In the genomic region with DNA sequence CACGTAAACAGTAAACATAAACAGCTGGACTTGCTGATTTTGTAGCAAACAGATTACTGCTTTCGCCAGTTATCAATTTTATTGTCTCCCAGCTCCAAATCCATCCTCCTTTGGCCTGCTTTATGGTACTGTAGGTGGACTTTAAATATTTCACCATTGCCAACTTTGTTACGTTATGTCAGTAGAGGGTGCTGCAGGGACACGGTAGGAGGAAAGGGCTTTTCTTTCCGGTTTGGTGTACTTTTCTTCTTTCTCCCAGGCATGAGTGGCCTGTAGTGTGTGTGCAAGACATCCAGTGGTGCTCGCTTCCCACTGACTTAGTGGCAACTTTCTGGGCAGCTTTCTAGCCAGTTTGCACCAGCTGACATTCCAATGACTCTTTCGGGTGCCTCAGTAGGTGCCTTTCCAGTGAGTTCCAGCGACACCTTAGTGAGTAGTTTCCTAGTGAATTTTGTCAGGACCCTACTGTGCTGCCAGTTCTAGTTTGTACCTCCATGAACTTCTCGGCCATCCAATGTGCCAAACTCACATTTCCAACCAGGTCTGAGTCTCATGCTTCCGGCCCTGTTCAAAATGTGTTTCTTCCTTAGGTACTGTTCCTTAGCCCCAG, we compare ENCODE assay signal across 8 cellular contexts.
DNase-seq lines count a peak whose midpoint lies in the region; ATAC-seq, FAIRE-seq and TF ChIP-seq lines count a peak whose summit lies in the region.

No MANE protein-coding gene starts in this region.

- FAIRE-seq in H54 (lab: Jason Lieb, UNC) = peak; percentile 95

- no peak overlapping the region for H3K27ac ChIP-seq in SU-DHL-6 (ENCODE audit: low read depth, low read length)

- no peak overlapping the region for H3K4me3 ChIP-seq in SU-DHL-6 (ENCODE audit: insufficient read depth, low read length, poor library complexity, severe bottlenecking)

- no peak overlapping the region for H2AFZ ChIP-seq in SU-DHL-6 (ENCODE audit: low read depth, low read length, severe bottlenecking)

- no peak for TF ChIP-seq POLR2A in H54 (IDR thresholded peaks at IDR 0.05; ENCODE audit: low read depth, low read length)

- no peaks in the 10 kb centered on the region for H4K20me1 ChIP-seq in SU-DHL-6 (ENCODE audit: low read depth, low read length)

- no peak overlapping the region for H3K9ac ChIP-seq in SU-DHL-6 (ENCODE audit: low read length)

- no peaks in the 10 kb centered on the region for H3K9me2 ChIP-seq in SU-DHL-6 (replicated peaks; ENCODE audit: insufficient read depth, low read length)

- no peaks in the 10 kb centered on the region for H3K79me2 ChIP-seq in SU-DHL-6 (ENCODE audit: insufficient read depth, low read length)

- intact Hi-C loops in left colon (cut with DNase I, micrococcal nuclease) = no loop called here

- no peaks in the 10 kb centered on the region for H3K36me3 ChIP-seq in SU-DHL-6 (ENCODE audit: low read length)

- peak; percentile 7 for DNase-seq in GM04504 (ENCODE audit: low read depth)
- peak; percentile 30 for DNase-seq in H54 (ENCODE audit: insufficient read length, low spot score)
- DNase-seq in NAMALWA (ENCODE audit: low spot score) = peak; percentile 67
- peak in 1 of 2 donors; percentile 6 for DNase-seq in left colon
- DNase-seq in nucleus accumbens (lab: John Stamatoyannopoulos, UW) = no peak
- DNase-seq in stimulated activated naive CD4-positive, alpha-beta T cell (lab: John Stamatoyannopoulos, UW) = no peak
- no peak for DNase-seq in anterior cingulate cortex (lab: John Stamatoyannopoulos, UW)

- no peaks in the 10 kb centered on the region for H3K27me3 ChIP-seq in SU-DHL-6 (ENCODE audit: low read length)

- ATAC-seq in left colon = peak; percentile 81

- no peaks in the 10 kb centered on the region for H3K9me3 ChIP-seq in SU-DHL-6 (ENCODE audit: insufficient read depth, low read length)

- H3F3A ChIP-seq in SU-DHL-6 (ENCODE audit: insufficient read depth) = no peaks in the 10 kb centered on the region

- H3K4me2 ChIP-seq in SU-DHL-6 (ENCODE audit: low read depth, low read length, poor library complexity, severe bottlenecking) = no peak overlapping the region

- TF ChIP-seq CTCF in SU-DHL-6 (IDR thresholded peaks at IDR 0.05; ENCODE audit: insufficient read depth, low read length, poor library complexity, severe bottlenecking) = peak; percentile 16

Comparison
In these comparisons a context has a peak if more than half of its experiments do, and no peak if none do; other contexts are left out.
1. DNase-seq: peak in GM04504 (single experiment), H54 (single experiment) and NAMALWA (single experiment); none in nucleus accumbens (0 of 56), stimulated activated naive CD4-positive, alpha-beta T cell (0 of 6) and anterior cingulate cortex (0 of 58).